ENCODE assay signal across 8 cellular contexts in the genomic region with DNA sequence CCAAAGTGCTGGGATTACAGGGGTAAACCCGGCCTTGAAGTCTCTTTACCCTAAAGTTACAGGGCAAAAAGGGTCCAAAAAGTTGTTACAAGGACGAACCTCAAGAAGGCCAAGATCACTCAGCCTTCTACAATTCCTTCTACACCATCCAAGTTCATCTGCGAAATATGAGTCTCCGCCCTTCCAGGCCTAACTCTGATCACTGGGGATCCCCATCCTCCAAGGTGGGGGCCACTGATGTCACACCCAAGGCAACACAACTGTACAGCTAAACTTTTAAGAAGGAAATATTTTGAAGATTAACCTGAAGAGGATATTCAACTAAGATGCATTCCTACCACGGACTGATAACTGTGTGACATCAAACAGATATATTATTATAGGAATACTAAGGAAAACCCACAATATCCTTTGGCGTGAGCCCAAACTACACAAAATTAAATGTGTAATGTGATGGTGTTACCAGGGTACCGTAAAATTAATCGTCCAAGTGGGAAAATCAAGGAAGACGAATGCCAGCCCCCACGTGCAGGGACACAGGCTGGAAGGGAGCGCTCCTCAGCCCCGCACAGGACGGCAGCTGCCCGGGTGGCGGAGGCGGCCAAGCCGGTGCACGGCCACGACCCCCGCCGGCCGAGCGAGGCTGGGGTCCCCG. TPM values are rescaled to one million over a fixed set of nuclear protein-coding genes. Genes with fewer than 3 reads are reported as not detected.
DNase-seq lines count a peak whose midpoint lies in the region; ATAC-seq and TF ChIP-seq lines count a peak whose summit lies in the region.

No MANE protein-coding gene starts in this region.

- no peak for DNase-seq in AG04449 (ENCODE audit: low read depth, low spot score)
- DNase-seq in T-cell, result peak in 10 of 34 experiments; percentile 1 to 33 (median 14)
- DNase-seq in fibroblast of the aortic adventitia (ENCODE audit: low read depth), result peak; percentile 16
- no peak for DNase-seq in retinal pigment epithelial cell (ENCODE audit: low read depth)
- DNase-seq in NCI-H2081 treated with DMSO at 0.1 percent for 48 hours (lab: John Stamatoyannopoulos, UW), result no peak

- no peaks in the 10 kb centered on the region for H3K27me3 Mint-ChIP-seq in T-cell

- TF ChIP-seq CTCF in AG04449 (IDR thresholded peaks at IDR 0.05; ENCODE audit: insufficient read depth, low read length, missing control alignments), result no peak
- no peak for TF ChIP-seq CTCF in fibroblast of the aortic adventitia (IDR thresholded peaks at IDR 0.05; ENCODE audit: insufficient read depth, low read length)
- TF ChIP-seq CTCF in retinal pigment epithelial cell (conservative IDR thresholded peaks at IDR 0.05; ENCODE audit: low read depth, low read length), result no peak

- peaks cover 10 to 17% (median 13%) of the 10 kb centered on the region in 3 donors for H3K4me1 Mint-ChIP-seq in T-cell

- H3K27ac Mint-ChIP-seq in T-cell, result peak overlapping the region; percentile 72 to 84

- peak; percentile 12 for ATAC-seq in GM18511 (IDR thresholded peaks at IDR 0.05; ENCODE audit: unreplicated experiment)
- peak; percentile 16 for ATAC-seq in HG03025 (IDR thresholded peaks at IDR 0.05; ENCODE audit: low FRiP score, unreplicated experiment)
- ATAC-seq in T-cell (replicated peaks in 1 of 4), result no peak
- ATAC-seq in GM18870 (IDR thresholded peaks at IDR 0.05; ENCODE audit: unreplicated experiment), result no peak

- CTCF ChIA-PET in AG04449 (lab: Yijun Ruan, JAX), result interaction anchor here (1.0 kb wide), 2 partner anchors 9 to 73 kb away, joined by 3 to 4 read pairs; no protein-coding TSS in a partner anchor
- CTCF ChIA-PET in T-cell (lab: Charles Lee), result interaction anchor here (0.6 kb wide), 2 partner anchors 17 to 260 kb away, joined by 3 read pairs; no protein-coding TSS in a partner anchor

- no peak overlapping the region for H3K4me3 Mint-ChIP-seq in T-cell

- H3K9me3 Mint-ChIP-seq in T-cell, result no peaks in the 10 kb centered on the region

- H3K36me3 Mint-ChIP-seq in T-cell, result peaks cover under 1% of the 10 kb centered on the region

- H3K4me3 ChIP-seq in AG04449 (ENCODE audit: low read depth, low read length) (peak overlapping the region; percentile 88), fibroblast of the aortic adventitia (ENCODE audit: low read depth, low read length) (peak overlapping the region; percentile 88), retinal pigment epithelial cell (ENCODE audit: low read length) (peak overlapping the region; percentile 58)

- POLR2A ChIA-PET in AG04449 (lab: Yijun Ruan, JAX), result interaction anchor here (0.7 kb wide), 2 partner anchors 1035 to 1417 kb away, joined by 3 to 4 read pairs; no protein-coding TSS in a partner anchor
- POLR2A ChIA-PET in T-cell (lab: Charles Lee), result interaction anchor here in 1 of 2 donors (0.6 kb wide), 1 partner anchor 56 kb away, joined by 3 read pairs; no protein-coding TSS in a partner anchor

RNA-seq across cellular contexts. Expression of gene PAXIP1, which starts 1.0 kb away (rescaled TPM):
- 10 to 100 TPM; 10.1 to 12.6 (median 12.3) TPM for total RNA-seq in T-cell
- 12.2 and 13.5 TPM in 2 replicates for total RNA-seq in fibroblast of the aortic adventitia (ENCODE audit: low replicate concordance)

Comparison
In these comparisons a context has a peak if more than half of its experiments do, and no peak if none do; other contexts are left out.
1. ATAC-seq: peak in GM18511 (single experiment) and HG03025 (single experiment); none in T-cell (0 of 4) and GM18870 (single experiment).
2. Peak in every context shown above with its lines, with median percentiles within 50 percentile points of each other: H3K4me3 ChIP-seq.